22 cellular contexts compared by ENCODE assay signal in genomic region chr15:67335534-67336222, GRCh38.
DNase-seq lines count a peak whose midpoint lies in the region; ATAC-seq, FAIRE-seq and TF ChIP-seq lines count a peak whose summit lies in the region.
"Had no signal": no experiment of that assay in that cellular context is flagged by ENCODE, and none has a peak within 500 bp of the region (broad histone marks: within the 10 kb centered on the region; RNA-seq: fewer than 3 reads in every experiment).

No MANE protein-coding gene starts in this region.

- no peaks in the 10 kb centered on the region for H3K9me3 Mint-ChIP-seq in activated CD4-positive, alpha-beta T cell treated with anti-CD3 and anti-CD28 coated beads for 36 hours (ENCODE audit: low read depth)
- H3K9me3 Mint-ChIP-seq: CD8-positive, alpha-beta memory T cell had no signal

- no TSS peak for BruUV-seq in K562 (replicated peaks; lab: Mats Ljungman, UMichigan)

- H3K36me3 Mint-ChIP-seq in activated CD4-positive, alpha-beta T cell treated with anti-CD3 and anti-CD28 coated beads for 36 hours (ENCODE audit: low read depth) = no peaks in the 10 kb centered on the region

- no peak overlapping the region for H2AFZ ChIP-seq in K562 (ENCODE audit: low read depth, low read length)

- H3K27me3 Mint-ChIP-seq in activated CD4-positive, alpha-beta T cell treated with anti-CD3 and anti-CD28 coated beads for 36 hours = no peaks in the 10 kb centered on the region

- DNase-seq in activated CD4-positive, alpha-beta T cell treated with anti-CD3 and anti-CD28 coated beads for 36 hours = peak; percentile 5
- no peak for DNase-seq in activated CD4-positive, alpha-beta T cell treated with anti-CD3 and anti-CD28 coated beads, Interleukin-2, amount 50 U/mL, for 48 hours
- DNase-seq in LoVo (ENCODE audit: low spot score) (peak; percentile 39), K562 (ENCODE audit: extremely low read depth in 1 of 4, low spot score in 3 of 4) (no peak), pancreas (no peak), spleen (no peak), transverse colon (no peak)
- DNase-seq: CD8-positive, alpha-beta memory T cell; DMS79; MG63; NCI-H1092; NCI-H1694; NCI-H446; NCI-H774; Peyer's patch; SHP77; SK-N-SH had no signal

- TF ChIP-seq CTCF in K562 (IDR thresholded peaks at IDR 0.05 in 2 of 3, conservative IDR thresholded peaks at IDR 0.05 in 1 of 3; ENCODE audit: insufficient read depth in 2 of 3, low read depth in 1 of 3, low read length in 3 of 3) (no peak), pancreas (IDR thresholded peaks at IDR 0.05) (no peak), spleen (IDR thresholded peaks at IDR 0.05 in 8 of 11, conservative IDR thresholded peaks at IDR 0.05 in 3 of 11) (no peak), transverse colon (IDR thresholded peaks at IDR 0.05) (no peak)

- H3K27ac ChIP-seq in K562 (ENCODE audit: extremely low read depth, low read depth, low read length) (no peak overlapping the region), pancreas (no peak overlapping the region), spleen (no peak overlapping the region), transverse colon (no peak overlapping the region)
- H3K27ac ChIP-seq: BLaER1 treated with 17β-estradiol and CSF1 and Interleukin-3, amounts not matched to agents 10 nM and 100 nM; KMS-11; Peyer's patch had no signal

- in situ Hi-C loops in K562 (cut with MboI) = no loop called here
- in situ Hi-C loops in transverse colon (cut with MboI; ENCODE audit: low pct_ligation_motif_present in 1 of 4, low pct_unique_long_range_greater_than_20kb in 1 of 4, low sequenced_read_pairs in 3 of 4) = no loop called here

- no peaks in the 10 kb centered on the region for H3K9me3 ChIP-seq in K562 (replicated peaks; ENCODE audit: control insufficient read depth, insufficient read depth, low read depth, low read length)
- H3K9me3 ChIP-seq in pancreas = no peaks in the 10 kb centered on the region
- H3K9me3 ChIP-seq in spleen = no peaks in the 10 kb centered on the region
- no peaks in the 10 kb centered on the region for H3K9me3 ChIP-seq in transverse colon
- H3K9me3 ChIP-seq: BLaER1 treated with 17β-estradiol and CSF1 and Interleukin-3, amounts not matched to agents 10 nM and 100 nM; MG63; Peyer's patch; SK-N-SH had no signal

- CTCF ChIA-PET in activated CD4-positive, alpha-beta T cell treated with anti-CD3 and anti-CD28 coated beads for 36 hours (lab: Charles Lee) = no interaction called here
- CTCF ChIA-PET in K562 (lab: Yijun Ruan, JAX; ENCODE audit: low intra/inter-chr PET ratio) = interaction anchor here (0.7 kb wide), 1 partner anchor 412 kb away, joined by 3 read pairs; no protein-coding TSS in a partner anchor

- H3K9me1 ChIP-seq in K562 (ENCODE audit: control insufficient read depth, insufficient read depth, low read length) = no peaks in the 10 kb centered on the region

- TF ChIP-seq POLR2A in K562 (conservative IDR thresholded peaks at IDR 0.05) = no peak
- TF ChIP-seq POLR2A in spleen (IDR thresholded peaks at IDR 0.05) = no peak
- TF ChIP-seq POLR2A in transverse colon (IDR thresholded peaks at IDR 0.05) = no peak

- H4K20me1 ChIP-seq in K562 (replicated peaks; ENCODE audit: control insufficient read depth, insufficient read depth, low read length) = no peaks in the 10 kb centered on the region
- H4K20me1 ChIP-seq: BLaER1 treated with 17β-estradiol and CSF1 and Interleukin-3, amounts not matched to agents 10 nM and 100 nM had no signal

- no peak for TF ChIP-seq EP300 in K562 (IDR thresholded peaks at IDR 0.05; ENCODE audit: low read length)
- no peak for TF ChIP-seq EP300 in transverse colon (IDR thresholded peaks at IDR 0.05; ENCODE audit: low read depth)

- H3K4me1 Mint-ChIP-seq in activated CD4-positive, alpha-beta T cell treated with anti-CD3 and anti-CD28 coated beads for 36 hours = no peaks in the 10 kb centered on the region
- H3K4me1 Mint-ChIP-seq: CD8-positive, alpha-beta memory T cell had no signal

- POLR2A ChIA-PET in activated CD4-positive, alpha-beta T cell treated with anti-CD3 and anti-CD28 coated beads for 36 hours (lab: Charles Lee) = interaction anchor here (0.6 kb wide), 1 partner anchor 767 kb away, joined by 4 read pairs; no protein-coding TSS in a partner anchor
- POLR2A ChIA-PET in K562 (lab: Yijun Ruan, JAX) = no interaction called here

- FAIRE-seq in K562 (lab: Jason Lieb, UNC) (no peak), pancreas (lab: Jason Lieb, UNC) (peak; percentile 29)
- FAIRE-seq: D721Med, H54 had no signal

- H3K9ac ChIP-seq in K562 (ENCODE audit: insufficient read depth in 1 of 2, low read depth in 2 of 2, low read length in 2 of 2) = no peak overlapping the region
- H3K9ac ChIP-seq: BLaER1 treated with 17β-estradiol and CSF1 and Interleukin-3, amounts not matched to agents 10 nM and 100 nM; KMS-11; SK-N-SH had no signal

- no peaks in the 10 kb centered on the region for H3K79me2 ChIP-seq in K562 (ENCODE audit: control insufficient read depth, insufficient read depth, low read length)

- no peaks in the 10 kb centered on the region for H3K27me3 ChIP-seq in K562 (ENCODE audit: control insufficient read depth in 2 of 2, insufficient read depth in 2 of 2, low read length in 2 of 2)
- no peaks in the 10 kb centered on the region for H3K27me3 ChIP-seq in pancreas
- H3K27me3 ChIP-seq in spleen (replicated peaks in 1 of 7) = no peaks in the 10 kb centered on the region
- H3K27me3 ChIP-seq in transverse colon = no peaks in the 10 kb centered on the region
- H3K27me3 ChIP-seq: BLaER1 treated with 17β-estradiol and CSF1 and Interleukin-3, amounts not matched to agents 10 nM and 100 nM; MG63; Peyer's patch had no signal

- no peak overlapping the region for H3K4me2 ChIP-seq in K562 (ENCODE audit: insufficient read depth, low read length)
- H3K4me2 ChIP-seq: BLaER1 treated with 17β-estradiol and CSF1 and Interleukin-3, amounts not matched to agents 10 nM and 100 nM; KMS-11; SK-N-SH had no signal

- no peak overlapping the region for H3K4me3 Mint-ChIP-seq in activated CD4-positive, alpha-beta T cell treated with anti-CD3 and anti-CD28 coated beads for 36 hours
- H3K4me3 Mint-ChIP-seq: CD8-positive, alpha-beta memory T cell had no signal

- intact Hi-C loops in activated CD4-positive, alpha-beta T cell treated with anti-CD3 and anti-CD28 coated beads for 36 hours (cut with DNase I, micrococcal nuclease) = no loop called here
- intact Hi-C loops in K562 (cut with micrococcal nuclease) (no loop called here), pancreas (cut with DNase I) (no loop called here), spleen (cut with DNase I; ENCODE audit: low total_unique reads) (no loop called here), transverse colon (cut with DNase I; ENCODE audit: low total_unique reads) (no loop called here)

- H3K27ac Mint-ChIP-seq in activated CD4-positive, alpha-beta T cell treated with anti-CD3 and anti-CD28 coated beads for 36 hours = no peak overlapping the region
- H3K27ac Mint-ChIP-seq: CD8-positive, alpha-beta memory T cell had no signal

- no peak for TF ChIP-seq RAD21 in K562 (CRISPR knock-in tag; conservative IDR thresholded peaks at IDR 0.05 in 1 of 2, IDR thresholded peaks at IDR 0.05 in 1 of 2)

- H3K4me3 ChIP-seq in K562 (no peak overlapping the region), pancreas (no peak overlapping the region), spleen (no peak overlapping the region), transverse colon (no peak overlapping the region)
- H3K4me3 ChIP-seq: BLaER1 treated with 17β-estradiol and CSF1 and Interleukin-3, amounts not matched to agents 10 nM and 100 nM; MG63; Peyer's patch had no signal

- no peaks in the 10 kb centered on the region for H3K4me1 ChIP-seq in K562 (replicated peaks in 1 of 2; ENCODE audit: control insufficient read depth in 2 of 2, insufficient read depth in 2 of 2, low read length in 2 of 2)
- no peaks in the 10 kb centered on the region for H3K4me1 ChIP-seq in pancreas
- no peaks in the 10 kb centered on the region for H3K4me1 ChIP-seq in spleen
- H3K4me1 ChIP-seq in transverse colon = no peaks in the 10 kb centered on the region
- H3K4me1 ChIP-seq: Peyer's patch had no signal

- 7% methylated on average over 2 of the region's 2 CpGs for WGBS in K562 (ENCODE audit: insufficient coverage, low coverage, missing lambda C conversion rate)
- 87 to 96% methylated on average over 2 of the region's 2 CpGs for WGBS in pancreas, 2 donors
- 75 to 88% (median 81%) methylated on average over 2 of the region's 2 CpGs for WGBS in spleen, 5 donors
- 70 to 93% methylated on average over 2 of the region's 2 CpGs for WGBS in transverse colon (ENCODE audit: low coverage in 1 of 2), 2 donors

- no peaks in the 10 kb centered on the region for H3K36me3 ChIP-seq in K562 (ENCODE audit: control insufficient read depth, insufficient read depth, low read length)
- H3K36me3 ChIP-seq in pancreas = no peaks in the 10 kb centered on the region
- no peaks in the 10 kb centered on the region for H3K36me3 ChIP-seq in spleen
- H3K36me3 ChIP-seq in transverse colon = no peaks in the 10 kb centered on the region
- H3K36me3 ChIP-seq: BLaER1 treated with 17β-estradiol and CSF1 and Interleukin-3, amounts not matched to agents 10 nM and 100 nM; MG63; Peyer's patch had no signal

- ATAC-seq in activated CD4-positive, alpha-beta T cell treated with anti-CD3 and anti-CD28 coated beads for 36 hours = no peak
- no peak for ATAC-seq in K562
- ATAC-seq in pancreas = no peak
- ATAC-seq in HG02973 (IDR thresholded peaks at IDR 0.05; ENCODE audit: unreplicated experiment) = no peak

TF ChIP-seq in K562, 482 proteins besides CTCF, POLR2A, EP300 and RAD21:
- TF ChIP-seq ZNF830 (CRISPR knock-in tag; IDR thresholded peaks at IDR 0.05) (no peak), CEBPG (CRISPR knock-in tag; IDR thresholded peaks at IDR 0.05) (no peak), CEBPG (tag; conservative IDR thresholded peaks at IDR 0.05 in 1 of 2, IDR thresholded peaks at IDR 0.05 in 1 of 2) (peak; percentile 28 to 82; a peak in 2 of 4 replicates), ERF (CRISPR knock-in tag; IDR thresholded peaks at IDR 0.05) (no peak), CEBPB (tag; IDR thresholded peaks at IDR 0.05) (peak; percentile 78)

Comparison
In these comparisons a context has a peak if more than half of its experiments do, and no peak if none do; other contexts are left out.
1. DNase-seq: peak in activated CD4-positive, alpha-beta T cell treated with anti-CD3 and anti-CD28 coated beads for 36 hours (single experiment) and LoVo (single experiment); none in activated CD4-positive, alpha-beta T cell treated with anti-CD3 and anti-CD28 coated beads, Interleukin-2, amount 50 U/mL, for 48 hours (0 of 2), K562 (0 of 4), pancreas (0 of 6), spleen (single experiment) and transverse colon (single experiment).